9 cellular contexts compared by ENCODE assay signal in the genomic region with DNA sequence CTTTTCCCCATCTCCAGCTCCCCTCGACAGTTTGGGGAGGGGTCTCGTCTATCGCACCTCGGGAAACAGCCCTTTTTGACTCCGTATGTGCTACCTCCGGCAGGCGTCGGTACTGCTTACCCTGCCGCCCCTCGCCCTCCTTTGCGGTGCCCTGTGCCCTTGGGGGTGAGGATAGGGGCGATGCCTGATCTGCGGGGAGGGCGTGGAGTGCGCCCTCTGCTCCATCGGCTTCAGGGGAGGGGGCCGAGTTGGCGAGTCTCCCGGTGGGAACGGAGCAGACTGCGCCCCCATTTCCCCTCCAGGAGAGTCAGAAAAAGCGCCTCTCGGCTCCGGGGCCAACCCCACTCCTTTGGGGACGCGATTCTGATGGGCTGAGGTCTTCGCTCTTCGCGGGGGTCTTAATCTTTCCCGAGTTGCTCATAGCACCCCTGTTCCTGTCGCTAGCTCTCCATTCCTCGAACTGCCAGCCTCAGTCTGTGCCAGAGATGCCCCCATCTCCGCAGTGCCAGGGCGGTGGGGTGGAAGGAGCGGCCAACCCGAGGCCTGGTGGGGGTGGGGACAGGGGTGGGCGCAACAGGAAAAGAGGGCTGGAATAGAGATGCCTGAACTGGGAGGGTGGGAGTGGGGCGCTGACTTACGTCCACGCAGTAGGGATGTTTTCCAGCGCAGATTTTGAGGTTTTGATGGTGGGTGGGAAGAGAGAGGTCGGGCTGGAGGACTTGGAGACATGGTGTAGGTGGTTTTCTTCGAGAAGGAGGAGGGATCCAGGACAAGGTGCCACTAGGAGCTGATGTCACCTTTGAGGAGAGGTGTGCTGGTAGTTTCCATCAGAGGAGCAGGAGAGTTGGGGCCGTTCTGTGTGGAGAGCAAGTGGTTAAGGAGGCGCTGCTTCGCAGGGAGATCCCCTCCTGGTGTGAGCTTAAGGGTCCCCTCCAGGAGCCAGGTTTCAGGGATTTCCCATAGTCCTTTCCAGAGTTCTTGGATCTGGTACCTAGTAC. TPM values are rescaled to one million over a fixed set of nuclear protein-coding genes. Genes with fewer than 3 reads are reported as not detected.
DNase-seq lines count a peak whose midpoint lies in the region; ATAC-seq lines count a peak whose summit lies in the region.
"Had no signal": no experiment of that assay in that cellular context is flagged by ENCODE, and none has a peak within 500 bp of the region (broad histone marks: within the 10 kb centered on the region; RNA-seq: fewer than 3 reads in every experiment).

No MANE protein-coding gene starts in this region.

- POLR2A ChIA-PET in activated CD4-positive, alpha-beta memory T cell treated with anti-CD3 and anti-CD28 coated beads, Interleukin-2, amount 10 ng/mL, durations not matched to agents 7 days and 5 days (lab: Charles Lee) = interaction anchor here (1.0 to 3.3 kb wide), 4 partner anchors 20 to 685 kb away, joined by 3 to 27 read pairs (median 3); a partner anchor contains a TSS

- intact Hi-C loops in left ventricle myocardium superior (cut with micrococcal nuclease) = no loop called here

- H3K36me3 ChIP-seq in skeletal muscle satellite cell (ENCODE audit: insufficient read depth, low read length) = peaks cover 14% of the 10 kb centered on the region

- H3K27ac Mint-ChIP-seq in activated CD4-positive, alpha-beta memory T cell treated with anti-CD3 and anti-CD28 coated beads, Interleukin-2, amount 10 ng/mL, durations not matched to agents 7 days and 5 days = no peak overlapping the region

- H3K4me3 ChIP-seq in GM08714 (ENCODE audit: low read length) (peak overlapping the region; percentile 37; the same call in 1 of the 2 replicates), skeletal muscle satellite cell (ENCODE audit: low read length) (peak overlapping the region; percentile 95)

- no peaks in the 10 kb centered on the region for H3K9me3 ChIP-seq in skeletal muscle satellite cell (replicated peaks; ENCODE audit: low read length)

- peak overlapping the region; percentile 98 for H3K4me2 ChIP-seq in skeletal muscle satellite cell (ENCODE audit: low read length)

- H3K9ac ChIP-seq in skeletal muscle satellite cell (ENCODE audit: low read depth, low read length) = peak overlapping the region; percentile 84

- H3K9me3 Mint-ChIP-seq in activated CD4-positive, alpha-beta memory T cell treated with anti-CD3 and anti-CD28 coated beads, Interleukin-2, amount 10 ng/mL, durations not matched to agents 7 days and 5 days = no peaks in the 10 kb centered on the region

- H3K4me1 ChIP-seq in skeletal muscle satellite cell (ENCODE audit: control insufficient read depth, insufficient read depth, low read length) = peaks cover 19% of the 10 kb centered on the region

- CTCF ChIA-PET in activated CD4-positive, alpha-beta memory T cell treated with anti-CD3 and anti-CD28 coated beads, Interleukin-2, amount 10 ng/mL, durations not matched to agents 7 days and 5 days (lab: Charles Lee) = interaction anchor here (0.9 to 2.5 kb wide), 5 partner anchors 13 to 240 kb away, joined by 3 to 25 read pairs (median 3); no protein-coding TSS in a partner anchor

- peak overlapping the region; percentile 73 for H3K4me3 Mint-ChIP-seq in activated CD4-positive, alpha-beta memory T cell treated with anti-CD3 and anti-CD28 coated beads, Interleukin-2, amount 10 ng/mL, durations not matched to agents 7 days and 5 days

- peaks cover 5% of the 10 kb centered on the region for H3K27me3 ChIP-seq in skeletal muscle satellite cell (ENCODE audit: control insufficient read depth, insufficient read depth, low read length)

- peaks cover 22% of the 10 kb centered on the region for H3K4me1 Mint-ChIP-seq in activated CD4-positive, alpha-beta memory T cell treated with anti-CD3 and anti-CD28 coated beads, Interleukin-2, amount 10 ng/mL, durations not matched to agents 7 days and 5 days

- peaks cover 32% of the 10 kb centered on the region for H3K36me3 Mint-ChIP-seq in activated CD4-positive, alpha-beta memory T cell treated with anti-CD3 and anti-CD28 coated beads, Interleukin-2, amount 10 ng/mL, durations not matched to agents 7 days and 5 days (ENCODE audit: low read depth)

- no peak for DNase-seq in activated CD4-positive, alpha-beta memory T cell treated with anti-CD3 and anti-CD28 coated beads, Interleukin-2, amount 10 ng/mL, durations not matched to agents 7 days and 5 days
- DNase-seq in left ventricle myocardium superior = peak; percentile 47
- no peak for DNase-seq in NCI-H2029 (lab: John Stamatoyannopoulos, UW)
- DNase-seq in COLO829 (ENCODE audit: low spot score) = no peak

- peaks cover 14% of the 10 kb centered on the region for H3K27me3 Mint-ChIP-seq in activated CD4-positive, alpha-beta memory T cell treated with anti-CD3 and anti-CD28 coated beads, Interleukin-2, amount 10 ng/mL, durations not matched to agents 7 days and 5 days

- peak; percentile 15 for ATAC-seq in HG02588 (IDR thresholded peaks at IDR 0.05; ENCODE audit: unreplicated experiment)
- ATAC-seq in left ventricle myocardium superior = peak; percentile 19
- no peak for ATAC-seq in HG03457 (IDR thresholded peaks at IDR 0.05; ENCODE audit: unreplicated experiment)

RNA-seq across cellular contexts. Expression of a gene that starts 0.7 kb away (rescaled TPM):
- total RNA-seq in activated CD4-positive, alpha-beta memory T cell treated with anti-CD3 and anti-CD28 coated beads, Interleukin-2, amount 10 ng/mL, durations not matched to agents 7 days and 5 days = 10 to 100 TPM; 28.9 to 29.3 TPM
- 21.3 TPM for total RNA-seq in left ventricle myocardium superior
- total RNA-seq in skeletal muscle satellite cell (2012; rRNA removed) = 4.8 and 14.6 TPM in 2 replicates

RNA-seq across cellular contexts. Expression of a gene that starts 19.8 kb away (rescaled TPM):
- 10 to 100 TPM; 69.1 to 72.6 TPM for total RNA-seq in activated CD4-positive, alpha-beta memory T cell treated with anti-CD3 and anti-CD28 coated beads, Interleukin-2, amount 10 ng/mL, durations not matched to agents 7 days and 5 days
- total RNA-seq in left ventricle myocardium superior = 24.3 TPM
- total RNA-seq in skeletal muscle satellite cell (2012; rRNA removed) = 73.6 and 92.0 TPM in 2 replicates

RNA-seq across cellular contexts. Expression of a gene that starts 58.8 kb away (rescaled TPM):
- not detected for total RNA-seq in activated CD4-positive, alpha-beta memory T cell treated with anti-CD3 and anti-CD28 coated beads, Interleukin-2, amount 10 ng/mL, durations not matched to agents 7 days and 5 days
- not detected for total RNA-seq in left ventricle myocardium superior
- 0.76 and 31.2 TPM in 2 replicates for total RNA-seq in skeletal muscle satellite cell (2012; rRNA removed)
- total RNA-seq: SK-MEL-5 had no signal

RNA-seq across cellular contexts. Expression of a gene that starts 59.9 kb away (rescaled TPM):
- 10 to 100 TPM; 19.2 to 20.2 TPM for total RNA-seq in activated CD4-positive, alpha-beta memory T cell treated with anti-CD3 and anti-CD28 coated beads, Interleukin-2, amount 10 ng/mL, durations not matched to agents 7 days and 5 days
- total RNA-seq in left ventricle myocardium superior = 104 TPM
- total RNA-seq in skeletal muscle satellite cell (2012; rRNA removed) = 26.4 and 39.1 TPM in 2 replicates
